ENCODE assay signal across 1 cellular context in genomic region chr20:1322511-1323245, GRCh38.
TF ChIP-seq lines count a peak whose summit lies in the region.

No MANE protein-coding gene starts in this region.

TF ChIP-seq in H1, 55 proteins besides CTCF, POLR2A, EP300 and RAD21:
- TF ChIP-seq HDAC2 (IDR thresholded peaks at IDR 0.05; ENCODE audit: borderline replicate concordance in 1 of 2, low read depth in 2 of 2, low read length in 2 of 2) (no peak), ASH2L (IDR thresholded peaks at IDR 0.05; ENCODE audit: low read length) (no peak), PHF8 (conservative IDR thresholded peaks at IDR 0.05; ENCODE audit: low read depth, low read length) (no peak), SP4 (IDR thresholded peaks at IDR 0.05; ENCODE audit: low read length) (no peak), GTF2F1 (IDR thresholded peaks at IDR 0.05; ENCODE audit: borderline replicate concordance, low read depth, low read length) (no peak)
